Comparison of ENCODE assay signal across 30 cellular contexts in genomic region chr13:32903720-32904119, GRCh38.
DNase-seq lines count a peak whose midpoint lies in the region; ATAC-seq, FAIRE-seq and TF ChIP-seq lines count a peak whose summit lies in the region.
"Had no signal": no experiment of that assay in that cellular context is flagged by ENCODE, and none has a peak within 500 bp of the region (broad histone marks: within the 10 kb centered on the region; RNA-seq: fewer than 3 reads in every experiment).

No MANE protein-coding gene starts in this region.

- no peaks in the 10 kb centered on the region for H3K36me3 ChIP-seq in ascending aorta
- no peaks in the 10 kb centered on the region for H3K36me3 ChIP-seq in trophoblast cell (ENCODE audit: control insufficient read depth in 1 of 2, insufficient read depth in 2 of 2, low read length in 2 of 2)
- H3K36me3 ChIP-seq: sigmoid colon, SJSA1, tibial nerve had no signal

- peak; percentile 16 for ATAC-seq in left ventricle myocardium superior
- ATAC-seq: naive thymus-derived CD4-positive, alpha-beta T cell had no signal

- H3K27ac ChIP-seq in ascending aorta (peak overlapping the region; percentile 60 to 72), trophoblast cell (ENCODE audit: low read depth, low read length) (no peak overlapping the region)
- H3K27ac ChIP-seq: psoas muscle, SJSA1, VCaP had no signal

- H2BK5ac ChIP-seq in trophoblast cell (ENCODE audit: low read depth, low read length, poor library complexity): no peak overlapping the region

- WGBS in trophoblast cell (ENCODE audit: extremely low coverage, insufficient coverage, insufficient read length): no CpG with 5 or more reads among the region's 5 CpGs

- H2AK5ac ChIP-seq in trophoblast cell (ENCODE audit: low read length): no peak overlapping the region

- H3K79me2 ChIP-seq in trophoblast cell (ENCODE audit: control insufficient read depth, insufficient read depth, low read length, poor library complexity): no peaks in the 10 kb centered on the region

- H3K9ac ChIP-seq in trophoblast cell (ENCODE audit: low read length): no peak overlapping the region

- no peak overlapping the region for H3K4me3 ChIP-seq in ascending aorta
- H3K4me3 ChIP-seq in trophoblast cell (ENCODE audit: low read depth, low read length): no peak overlapping the region
- H3K4me3 ChIP-seq: K562, psoas muscle, sigmoid colon, SJSA1, tibial nerve had no signal

- no peak overlapping the region for H4K12ac ChIP-seq in trophoblast cell (ENCODE audit: low read depth, low read length)

- H3K4me1 ChIP-seq in ascending aorta (peaks cover 0 to 13% of the 10 kb centered on the region in 2 donors), trophoblast cell (ENCODE audit: control insufficient read depth in 1 of 2, insufficient read depth in 2 of 2, low read length in 2 of 2) (no peaks in the 10 kb centered on the region)
- H3K4me1 ChIP-seq: psoas muscle had no signal

- H3K14ac ChIP-seq in trophoblast cell (ENCODE audit: low read length): no peak overlapping the region

- no peaks in the 10 kb centered on the region for H3K27me3 ChIP-seq in ascending aorta
- H3K27me3 ChIP-seq in trophoblast cell (ENCODE audit: insufficient read depth, low read length): no peaks in the 10 kb centered on the region
- H3K27me3 ChIP-seq: sigmoid colon, SJSA1, tibial nerve had no signal

- no peak for TF ChIP-seq CTCF in ascending aorta (IDR thresholded peaks at IDR 0.05)

- no peak overlapping the region for H2AFZ ChIP-seq in trophoblast cell (ENCODE audit: insufficient read depth, low read length, poor library complexity)

- H2BK120ac ChIP-seq in trophoblast cell (ENCODE audit: insufficient read depth, low read length, poor library complexity): no peak overlapping the region

- intact Hi-C loops in ascending aorta (cut with DNase I): no loop called here
- intact Hi-C loops in left ventricle myocardium superior (cut with micrococcal nuclease): no loop called here

- H3K4ac ChIP-seq in trophoblast cell (ENCODE audit: low read depth, low read length): no peak overlapping the region

- no peak overlapping the region for H4K8ac ChIP-seq in trophoblast cell (ENCODE audit: low read depth, low read length)

- H3K23ac ChIP-seq in trophoblast cell (ENCODE audit: low read length): no peak overlapping the region

- no peak overlapping the region for H2BK12ac ChIP-seq in trophoblast cell (ENCODE audit: low read length)

- H4K91ac ChIP-seq in trophoblast cell (ENCODE audit: low read depth, low read length): no peak overlapping the region

- DNase-seq in HT1080 (ENCODE audit: low read depth) (peak; percentile 24), ascending aorta (ENCODE audit: low spot score in 2 of 2) (no peak), left ventricle myocardium superior (no peak), trophoblast cell (peak; percentile 78 to 85), NCI-H1930 (lab: John Stamatoyannopoulos, UW) (no peak), Ammon's horn (ENCODE audit: low spot score) (no peak), HTR-8/SVneo (ENCODE audit: insufficient read length, low spot score) (no peak)
- DNase-seq: activated CD4-positive, alpha-beta T cell treated with anti-CD3 and anti-CD28 coated beads for 4 hours; activated CD8-positive, alpha-beta memory T cell treated with anti-CD3 and anti-CD28 coated beads for 24 hours; activated effector memory CD4-positive, alpha-beta T cell treated with Interleukin-2 at 50 U/mL for 16 hours; activated T-cell treated with anti-CD3 and anti-CD28 coated beads for 4 hours; central memory CD4-positive, alpha-beta T cell; COR-L47; dermis blood vessel endothelial cell; DMS79 treated with DMSO at 0.1 percent for 48 hours; GOT3; midbrain; naive thymus-derived CD4-positive, alpha-beta T cell; NCI-H1105; NCI-H187; NCI-H2171; sigmoid colon; stimulated activated CD4-positive, alpha-beta T cell treated with anti-CD3 and anti-CD28 coated beads, Interleukin-4, amount 100 ng/mL, for 1 hour; T-helper 9 cell had no signal

- no peak for FAIRE-seq in HTR-8/SVneo (lab: Jason Lieb, UNC)
- FAIRE-seq: GM19239, K562 had no signal

- no peak overlapping the region for H3K4me2 ChIP-seq in trophoblast cell (ENCODE audit: low read length)

- no peak overlapping the region for H3K18ac ChIP-seq in trophoblast cell (ENCODE audit: low read length)

- H3K79me1 ChIP-seq in trophoblast cell (ENCODE audit: low read length): no peaks in the 10 kb centered on the region

- H3K9me3 ChIP-seq in ascending aorta: no peaks in the 10 kb centered on the region
- H3K9me3 ChIP-seq in trophoblast cell (ENCODE audit: insufficient read depth, low read depth, low read length): peaks cover 1% of the 10 kb centered on the region
- H3K9me3 ChIP-seq: sigmoid colon, SJSA1, tibial nerve had no signal

Comparison
In these comparisons a context has a peak if more than half of its experiments do, and no peak if none do; other contexts are left out.
1. DNase-seq: peak in HT1080 (single experiment) and trophoblast cell (2 of 2); none in ascending aorta (0 of 2), left ventricle myocardium superior (single experiment), NCI-H1930 (0 of 2), Ammon's horn (single experiment) and HTR-8/SVneo (single experiment).